ENCODE assay signal across 27 cellular contexts in the genomic region with DNA sequence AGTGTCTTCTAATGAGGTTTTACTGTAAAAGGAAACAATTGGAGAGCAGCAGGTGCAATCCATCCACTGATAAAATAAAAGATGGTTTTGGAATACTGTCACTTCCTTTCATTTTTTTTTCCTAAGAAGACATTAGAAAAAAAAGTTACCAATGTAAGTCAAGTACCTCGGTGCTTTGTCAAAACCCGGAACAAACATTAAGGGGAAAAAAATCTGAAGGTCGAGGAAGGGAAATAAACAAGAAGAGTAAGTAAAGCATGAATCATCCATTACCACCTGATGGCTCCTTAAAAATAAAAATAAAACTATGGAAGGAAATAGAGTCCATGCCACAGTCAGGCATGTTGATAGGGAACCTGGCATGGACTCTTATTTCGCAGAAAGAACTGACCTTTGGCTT. TPM values are rescaled to one million over a fixed set of nuclear protein-coding genes. Genes with fewer than 3 reads are reported as not detected.
"Had no signal": no experiment of that assay in that cellular context is flagged by ENCODE, and none has a peak within 500 bp of the region (broad histone marks: within the 10 kb centered on the region; RNA-seq: fewer than 3 reads in every experiment).

No MANE protein-coding gene starts in this region.

- H3K4me3 ChIP-seq: heart right ventricle, mucosa of descending colon, psoas muscle, right lobe of liver, spleen had no signal

- ATAC-seq: esophagus mucosa; heart right ventricle; left lobe of liver; mucosa of descending colon; naive thymus-derived CD8-positive, alpha-beta T cell; psoas muscle; right lobe of liver; stimulated activated naive B cell treated with anti-CD40 and anti-IgM and Interleukin-4, amounts not matched to agents 10 μg/mL and 1 μg/mL and 100 μg/mL, for 72 hours had no signal

- H3K27me3 ChIP-seq: neutrophil, right lobe of liver, spleen had no signal

- H3K9me3 ChIP-seq: heart right ventricle, mucosa of descending colon, neutrophil, psoas muscle, right lobe of liver, spleen had no signal

- H3K27ac ChIP-seq: heart right ventricle, neutrophil, psoas muscle, right lobe of liver, spleen had no signal

- FAIRE-seq: colon, frontal cortex, islet of Langerhans had no signal

- H3K36me3 ChIP-seq: heart right ventricle, neutrophil, right lobe of liver, spleen had no signal

- DNase-seq: effector CD4-positive, alpha-beta T cell; heart right ventricle; hypothalamus; kidney glomerular epithelial cell; mammary epithelial cell; mucosa of descending colon; naive thymus-derived CD8-positive, alpha-beta T cell; psoas muscle; retina; right lobe of liver; spleen; stimulated activated CD4-positive, alpha-beta T cell treated with anti-CD3 and anti-CD28 coated beads, Interleukin-15, amount 100 ng/mL, for 24 hours; stimulated activated CD4-positive, alpha-beta T cell treated with anti-CD3 and anti-CD28 coated beads, Interleukin-1b, Interleukin-23, amount 100 ng/mL, for 48 hours; stimulated activated CD4-positive, alpha-beta T cell treated with anti-CD3 and anti-CD28 coated beads, Interleukin-4, amount 100 ng/mL, for 24 hours; stimulated activated naive B cell treated with anti-CD40 and anti-IgM and Interleukin-4, amounts not matched to agents 10 μg/mL and 1 μg/mL and 100 μg/mL, for 72 hours; trophoblast cell had no signal

- H3K4me1 ChIP-seq: right lobe of liver had no signal

RNA-seq across cellular contexts. Expression of gene XPNPEP2, which starts 15.3 kb away (rescaled TPM):
- total RNA-seq: dermis microvascular lymphatic vessel endothelial cell; mammary epithelial cell; naive thymus-derived CD8-positive, alpha-beta T cell; osteoblast had no signal
- polyA plus RNA-seq: mammary epithelial cell, neural cell had no signal

RNA-seq across cellular contexts. Expression of gene SASH3, which starts 56.2 kb away (rescaled TPM):
- total RNA-seq: dermis microvascular lymphatic vessel endothelial cell, endodermal cell, fibroblast of lung, mammary epithelial cell, osteoblast had no signal
- polyA plus RNA-seq: fibroblast of lung, mammary epithelial cell, neural cell had no signal
